15 cellular contexts compared by ENCODE assay signal in the genomic region with DNA sequence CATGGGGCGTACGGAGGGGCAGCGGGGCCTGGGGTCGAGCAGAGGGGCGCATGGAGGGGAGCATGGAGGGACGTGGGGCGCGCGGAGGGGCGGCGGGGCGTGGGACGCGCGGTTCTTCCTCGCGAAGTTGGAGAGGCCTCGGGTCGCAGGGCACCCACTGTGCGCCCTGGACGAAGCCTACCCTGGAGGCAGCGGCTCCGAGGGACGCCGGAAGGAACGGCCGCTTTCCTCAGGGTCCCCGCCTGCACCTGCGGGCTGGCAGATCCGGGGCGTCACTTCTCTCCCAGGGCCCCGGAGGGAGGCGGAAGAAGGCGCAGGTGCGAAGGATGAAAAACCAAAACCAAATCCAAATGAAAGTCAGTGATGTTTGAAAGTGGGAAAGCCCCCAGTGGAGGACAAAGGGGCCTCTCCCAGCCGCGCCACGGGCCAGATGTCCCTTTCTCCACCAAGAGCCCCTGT.
A peak's percentile ranks its signal among the peaks of the same experiment; 100 is the strongest.
DNase-seq lines count a peak whose midpoint lies in the region; ATAC-seq, FAIRE-seq and TF ChIP-seq lines count a peak whose summit lies in the region.
"Had no signal": no experiment of that assay in that cellular context is flagged by ENCODE, and none has a peak within 500 bp of the region (broad histone marks: within the 10 kb centered on the region; RNA-seq: fewer than 3 reads in every experiment).

No MANE protein-coding gene starts in this region.

- peaks cover 10% of the 10 kb centered on the region for H3K27me3 ChIP-seq in IMR-90 (ENCODE audit: control insufficient read depth, insufficient read depth, low read length)
- peaks cover 46% of the 10 kb centered on the region for H3K27me3 ChIP-seq in endodermal cell (ENCODE audit: control insufficient read depth, insufficient read depth, low read length, poor library complexity, severe bottlenecking)
- H3K27me3 ChIP-seq in mesendoderm (ENCODE audit: insufficient read depth, low read length, poor library complexity), result peaks cover 10% of the 10 kb centered on the region
- peaks cover 0 to 29% (median 14%) of the 10 kb centered on the region in 3 donors for H3K27me3 ChIP-seq in stomach

- DNase-seq in IMR-90, result no peak
- DNase-seq in endodermal cell, result peak; percentile 57
- no peak for DNase-seq in mesendoderm
- no peak for DNase-seq in stomach
- DNase-seq in COLO668 (lab: John Stamatoyannopoulos, UW; ENCODE audit: unreplicated experiment), result no peak
- no peak for DNase-seq in H54 (ENCODE audit: insufficient read length, low spot score)
- DNase-seq in GM10266 (ENCODE audit: extremely low spot score), result no peak
- DNase-seq: activated CD8-positive, alpha-beta T cell treated with anti-CD3 and anti-CD28 coated beads for 36 hours; AML-193; aorta; effector CD8-positive, alpha-beta T cell; stimulated activated CD4-positive, alpha-beta T cell treated with anti-CD3 and anti-CD28 coated beads, Interleukin-4, amount 100 ng/mL, for 4 hours had no signal

- H3K9me1 ChIP-seq in IMR-90 (ENCODE audit: insufficient read depth, low read length), result no peaks in the 10 kb centered on the region

- no peak overlapping the region for H3K14ac ChIP-seq in IMR-90 (replicated peaks; ENCODE audit: low read depth, low read length)

- H4K8ac ChIP-seq in IMR-90 (ENCODE audit: low read depth in 2 of 2, low read length in 2 of 2) (no peak overlapping the region), mesendoderm (ENCODE audit: low read depth, low read length) (no peak overlapping the region)

- H3K79me1 ChIP-seq in IMR-90 (ENCODE audit: low read depth in 1 of 2, low read length in 2 of 2) (no peaks in the 10 kb centered on the region), mesendoderm (ENCODE audit: low read length) (no peaks in the 10 kb centered on the region)

- no peak overlapping the region for H3K27ac ChIP-seq in IMR-90 (ENCODE audit: insufficient read depth, low read length)
- no peak overlapping the region for H3K27ac ChIP-seq in endodermal cell (ENCODE audit: low read depth, low read length)
- no peak overlapping the region for H3K27ac ChIP-seq in mesendoderm (ENCODE audit: low read depth, low read length)
- H3K27ac ChIP-seq in stomach, result no peak overlapping the region

- TF ChIP-seq CTCF in IMR-90 (conservative IDR thresholded peaks at IDR 0.05; ENCODE audit: low read depth, low read length) (no peak), endodermal cell (conservative IDR thresholded peaks at IDR 0.05) (no peak), stomach (IDR thresholded peaks at IDR 0.05) (no peak), GM10266 (IDR thresholded peaks at IDR 0.05; ENCODE audit: control insufficient read depth, insufficient read depth, low read depth, missing control alignments) (no peak)

- H3K4ac ChIP-seq in IMR-90 (ENCODE audit: low read depth, low read length), result no peak overlapping the region
- no peak overlapping the region for H3K4ac ChIP-seq in mesendoderm (ENCODE audit: low read depth, low read length)

- H3K23ac ChIP-seq in IMR-90 (ENCODE audit: low read depth, low read length) (no peak overlapping the region), mesendoderm (ENCODE audit: low read length) (no peak overlapping the region)

- H3K4me3 ChIP-seq in IMR-90 (ENCODE audit: insufficient read depth, low read depth, low read length) (no peak overlapping the region; the same call in 1 of the 2 replicates), endodermal cell (ENCODE audit: low read length) (no peak overlapping the region), mesendoderm (ENCODE audit: low read length) (no peak overlapping the region), stomach (peak overlapping the region; percentile 36 to 49 (median 42))

- peaks cover 3% of the 10 kb centered on the region for H3K4me1 Mint-ChIP-seq in endodermal cell

- TF ChIP-seq POLR2A in IMR-90 (IDR thresholded peaks at IDR 0.05; ENCODE audit: low read depth, low read length) (no peak), stomach (IDR thresholded peaks at IDR 0.05) (no peak), H54 (IDR thresholded peaks at IDR 0.05; ENCODE audit: low read depth, low read length) (no peak)

- no peak overlapping the region for H4K5ac ChIP-seq in IMR-90 (ENCODE audit: low read depth, low read length)
- H4K5ac ChIP-seq in mesendoderm (ENCODE audit: low read length), result no peak overlapping the region

- H3K4me3 Mint-ChIP-seq in endodermal cell, result peak overlapping the region; percentile 57
- H3K4me3 Mint-ChIP-seq: activated CD8-positive, alpha-beta T cell treated with anti-CD3 and anti-CD28 coated beads for 36 hours had no signal

- POLR2A ChIA-PET in IMR-90 (lab: Charles Lee; ENCODE audit: unreplicated experiment), result no interaction called here

- no peak for TF ChIP-seq RAD21 in IMR-90 (IDR thresholded peaks at IDR 0.05; ENCODE audit: low read length)

- H3K18ac ChIP-seq in IMR-90 (ENCODE audit: low read depth, low read length) (no peak overlapping the region), mesendoderm (ENCODE audit: low read length) (no peak overlapping the region)

- in situ Hi-C loops in IMR-90 (cut with MboI; ENCODE audit: low sequenced_read_pairs), result no loop called here

- no peak overlapping the region for H2BK20ac ChIP-seq in IMR-90 (ENCODE audit: low read depth, low read length)

- no peak overlapping the region for H2AK9ac ChIP-seq in IMR-90 (replicated peaks; ENCODE audit: low read depth, low read length, poor library complexity)

- H3K4me2 ChIP-seq in IMR-90 (ENCODE audit: low read depth, low read length) (peak overlapping the region; percentile 29; the same call in 1 of the 2 replicates), mesendoderm (ENCODE audit: low read length) (peak overlapping the region; percentile 54)

- H2AFZ ChIP-seq in IMR-90 (replicated peaks; ENCODE audit: low read length, poor library complexity), result no peak overlapping the region

- no peak overlapping the region for H3K27ac Mint-ChIP-seq in endodermal cell
- H3K27ac Mint-ChIP-seq: activated CD8-positive, alpha-beta T cell treated with anti-CD3 and anti-CD28 coated beads for 36 hours; activated T-helper 2 cell treated with anti-CD3 and anti-CD28 coated beads, Interferon-gamma antibody, Interleukin-2, Interleukin-4, amounts not matched to agents 10 μg/mL and 5 μg/mL and 100 μg/mL, durations not matched to agents 14 hours and 24 hours and 36 hours had no signal

- H3K4me1 ChIP-seq in IMR-90 (ENCODE audit: control insufficient read depth, insufficient read depth, low read length), result peaks cover 4% of the 10 kb centered on the region; the same call in 1 of the 2 replicates
- no peaks in the 10 kb centered on the region for H3K4me1 ChIP-seq in endodermal cell (ENCODE audit: control insufficient read depth, insufficient read depth, low read length)
- H3K4me1 ChIP-seq in mesendoderm (ENCODE audit: control insufficient read depth, low read depth, low read length), result no peaks in the 10 kb centered on the region
- H3K4me1 ChIP-seq in stomach, result peaks cover 0 to 15% (median 12%) of the 10 kb centered on the region in 4 donors

- H2BK5ac ChIP-seq in IMR-90 (ENCODE audit: low read depth, low read length, poor library complexity, severe bottlenecking), result no peak overlapping the region
- no peak overlapping the region for H2BK5ac ChIP-seq in mesendoderm (ENCODE audit: low read length)

- H2AK5ac ChIP-seq in IMR-90 (ENCODE audit: low read depth, low read length) (no peak overlapping the region), mesendoderm (ENCODE audit: low read length) (no peak overlapping the region)

- no peak overlapping the region for H3K56ac ChIP-seq in IMR-90 (ENCODE audit: extremely low read depth, insufficient read depth, low read length)
- H3K56ac ChIP-seq in mesendoderm (ENCODE audit: low read length), result peak overlapping the region; percentile 66

- H3K9ac ChIP-seq in IMR-90 (ENCODE audit: low read depth, low read length) (no peak overlapping the region), endodermal cell (ENCODE audit: extremely low read depth, low read length, poor library complexity, severe bottlenecking) (no peak overlapping the region), mesendoderm (ENCODE audit: low read length) (no peak overlapping the region)

- 19% methylated on average over 17 of the region's 38 CpGs; no CpG with 5 or more reads in 1 of the 2 experiments for WGBS in IMR-90 (ENCODE audit: extremely low coverage in 2 of 2, insufficient read length in 1 of 2), 2 experiments
- 66 to 88% methylated on average over 22 to 38 of the region's 38 CpGs for WGBS in endodermal cell (ENCODE audit: insufficient coverage in 1 of 2, insufficient read length in 1 of 2), 2 experiments
- no CpG with 5 or more reads among the region's 38 CpGs for WGBS in mesendoderm (ENCODE audit: extremely low coverage, insufficient coverage, low lambda C conversion rate)
- WGBS in stomach, 5 donors, result 8 to 28% (median 14%) methylated on average over 30 to 38 of the region's 38 CpGs

- H2BK15ac ChIP-seq in IMR-90 (ENCODE audit: low read depth, low read length), result no peak overlapping the region
- no peak overlapping the region for H2BK15ac ChIP-seq in mesendoderm (replicated peaks; ENCODE audit: low read depth)

- H2BK120ac ChIP-seq in IMR-90 (ENCODE audit: low read depth, low read length), result no peak overlapping the region
- no peak overlapping the region for H2BK120ac ChIP-seq in mesendoderm (ENCODE audit: low read depth, low read length)

- H4K91ac ChIP-seq in IMR-90 (ENCODE audit: insufficient read depth, low read depth, low read length), result no peak overlapping the region

- dilution Hi-C loops in IMR-90 (cut with HindIII; ENCODE audit: low sequenced_read_pairs, unreplicated experiment), result no loop called here

- H3K36me3 Mint-ChIP-seq in endodermal cell (ENCODE audit: low read depth), result no peaks in the 10 kb centered on the region

- H3K9me3 ChIP-seq in IMR-90 (ENCODE audit: control insufficient read depth, insufficient read depth, low read length) (peaks cover 2% of the 10 kb centered on the region; the same call in 1 of the 2 replicates), endodermal cell (ENCODE audit: control insufficient read depth, low read length) (no peaks in the 10 kb centered on the region), stomach (peaks cover 0 to 10% (median 4%) of the 10 kb centered on the region in 4 donors)

- H3K27me3 Mint-ChIP-seq in endodermal cell (ENCODE audit: insufficient read depth), result peaks cover 92% of the 10 kb centered on the region

- no peaks in the 10 kb centered on the region for H3K79me2 ChIP-seq in mesendoderm (ENCODE audit: control insufficient read depth, insufficient read depth, low read length)

- no peaks in the 10 kb centered on the region for H4K20me1 ChIP-seq in IMR-90 (ENCODE audit: insufficient read depth, low read length)

- BruUV-seq in IMR-90 (replicated peaks; lab: Mats Ljungman, UMichigan), result no TSS peak

- CTCF ChIA-PET in IMR-90 (lab: Yijun Ruan, JAX), result no interaction called here

- no peak for FAIRE-seq in H54 (lab: Jason Lieb, UNC)
- FAIRE-seq: GM18507 had no signal

- H3K9me3 Mint-ChIP-seq in endodermal cell, result no peaks in the 10 kb centered on the region
- H3K9me3 Mint-ChIP-seq: activated CD8-positive, alpha-beta T cell treated with anti-CD3 and anti-CD28 coated beads for 36 hours; activated T-helper 2 cell treated with anti-CD3 and anti-CD28 coated beads, Interferon-gamma antibody, Interleukin-2, Interleukin-4, amounts not matched to agents 10 μg/mL and 5 μg/mL and 100 μg/mL, durations not matched to agents 14 hours and 24 hours and 36 hours had no signal

- TF ChIP-seq EP300 in stomach (IDR thresholded peaks at IDR 0.05), result no peak

- ATAC-seq in IMR-90 (ENCODE audit: low read depth) (no peak), GM21390 (IDR thresholded peaks at IDR 0.05; ENCODE audit: unreplicated experiment) (no peak)
- ATAC-seq: activated CD8-positive, alpha-beta T cell treated with anti-CD3 and anti-CD28 coated beads for 36 hours had no signal

- intact Hi-C loops in IMR-90 (cut with micrococcal nuclease), result no loop called here
- intact Hi-C loops in stomach (cut with DNase I; ENCODE audit: low total_unique reads), result no loop called here

- H3K36me3 ChIP-seq in IMR-90 (ENCODE audit: control insufficient read depth, insufficient read depth, low read length) (no peaks in the 10 kb centered on the region), endodermal cell (ENCODE audit: control insufficient read depth, insufficient read depth, low read length) (no peaks in the 10 kb centered on the region), mesendoderm (ENCODE audit: control insufficient read depth, insufficient read depth, low read length) (no peaks in the 10 kb centered on the region), stomach (no peaks in the 10 kb centered on the region)

Comparison
In these comparisons a context has a peak if more than half of its experiments do, and no peak if none do; other contexts are left out.
1. H3K4me3 ChIP-seq: peak in stomach (4 of 4); none in IMR-90 (single experiment), endodermal cell (single experiment) and mesendoderm (single experiment).